ENCODE assay signal across 1 cellular context in the genomic region with DNA sequence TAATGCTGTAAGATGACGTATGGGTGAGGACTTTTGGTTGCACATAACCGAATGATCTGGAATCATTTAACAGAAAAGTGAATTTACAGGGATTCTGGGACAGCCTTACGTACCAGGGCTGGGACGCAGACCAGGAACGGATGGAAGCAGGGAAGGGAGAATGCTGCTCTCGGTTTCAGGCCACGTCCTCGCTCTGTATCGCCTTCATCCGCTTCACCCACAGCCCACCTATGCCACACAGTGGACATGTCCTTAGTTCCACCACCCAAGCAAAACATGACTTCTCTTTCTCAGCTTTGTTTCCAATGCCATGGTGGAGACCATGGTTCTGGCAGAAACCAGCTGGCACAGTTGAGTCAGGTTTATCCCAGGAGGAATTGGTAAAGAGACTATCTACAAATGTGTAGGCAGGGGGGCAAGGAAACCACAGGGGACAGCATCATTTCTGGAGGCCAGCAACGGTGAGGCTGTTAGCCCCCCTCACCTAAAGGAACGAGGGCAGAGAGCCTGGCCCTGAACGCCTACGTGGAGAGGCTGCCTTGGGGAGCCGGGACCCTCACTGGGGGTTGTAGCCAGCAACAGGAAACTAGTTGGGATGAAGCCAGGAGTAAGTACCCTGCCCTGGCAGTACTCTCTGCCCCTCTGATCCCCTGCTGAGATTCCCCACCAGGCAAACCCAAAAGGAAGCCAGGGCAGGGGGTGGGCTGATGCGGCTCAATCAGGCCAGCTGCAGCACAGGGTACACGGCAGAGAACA.
TF ChIP-seq lines count a peak whose summit lies in the region.

No MANE protein-coding gene starts in this region.

TF ChIP-seq in SK-N-SH treated with all-trans-retinoic acid at 6 μM for 48 hours, 23 proteins besides CTCF, POLR2A, EP300 and RAD21 (continued from another document):
- TF ChIP-seq ZNF565 (CRISPR knock-in tag; conservative IDR thresholded peaks at IDR 0.05; ENCODE audit: low read depth) (no peak), ISL1 (CRISPR knock-in tag; IDR thresholded peaks at IDR 0.05) (no peak), PPARA (CRISPR knock-in tag; IDR thresholded peaks at IDR 0.05; ENCODE audit: borderline replicate concordance) (no peak), ZFP3 (CRISPR knock-in tag; IDR thresholded peaks at IDR 0.05) (no peak), ZNF8 (CRISPR knock-in tag; IDR thresholded peaks at IDR 0.05) (no peak), TCF4 (CRISPR knock-in tag; IDR thresholded peaks at IDR 0.05; ENCODE audit: borderline replicate concordance) (no peak)
- TF ChIP-seq, protein P1, sequence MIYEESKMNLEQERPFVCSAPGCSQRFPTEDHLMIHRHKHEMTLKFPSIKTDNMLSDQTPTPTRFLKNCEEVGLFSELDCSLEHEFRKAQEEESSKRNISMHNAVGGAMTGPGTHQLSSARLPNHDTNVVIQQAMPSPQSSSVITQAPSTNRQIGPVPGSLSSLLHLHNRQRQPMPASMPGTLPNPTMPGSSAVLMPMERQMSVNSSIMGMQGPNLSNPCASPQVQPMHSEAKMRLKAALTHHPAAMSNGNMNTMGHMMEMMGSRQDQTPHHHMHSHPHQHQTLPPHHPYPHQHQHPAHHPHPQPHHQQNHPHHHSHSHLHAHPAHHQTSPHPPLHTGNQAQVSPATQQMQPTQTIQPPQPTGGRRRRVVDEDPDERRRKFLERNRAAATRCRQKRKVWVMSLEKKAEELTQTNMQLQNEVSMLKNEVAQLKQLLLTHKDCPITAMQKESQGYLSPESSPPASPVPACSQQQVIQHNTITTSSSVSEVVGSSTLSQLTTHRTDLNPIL (CRISPR knock-in tag; IDR thresholded peaks at IDR 0.05; ENCODE audit: low read depth) = no peak
